In genomic region chr5:168829922-168830417, GRCh38 we compare ENCODE assay signal across 19 cellular contexts.
DNase-seq lines count a peak whose midpoint lies in the region; ATAC-seq, FAIRE-seq and TF ChIP-seq lines count a peak whose summit lies in the region.
"Had no signal": no experiment of that assay in that cellular context is flagged by ENCODE, and none has a peak within 500 bp of the region (broad histone marks: within the 10 kb centered on the region; RNA-seq: fewer than 3 reads in every experiment).

No MANE protein-coding gene starts in this region.

- no peak overlapping the region for H2AFZ ChIP-seq in HepG2 (ENCODE audit: low read length)
- H2AFZ ChIP-seq: GM23338 had no signal

- no peaks in the 10 kb centered on the region for H4K20me1 ChIP-seq in HepG2 (ENCODE audit: insufficient read depth, low read length)
- H4K20me1 ChIP-seq: BLaER1 treated with 17β-estradiol and CSF1 and Interleukin-3, amounts not matched to agents 10 nM and 100 nM had no signal

- BruUV-seq in HepG2 (replicated peaks; lab: Mats Ljungman, UMichigan) = no TSS peak

- POLR2A ChIA-PET in activated CD8-positive, alpha-beta T cell treated with anti-CD3 and anti-CD28 coated beads for 36 hours (lab: Charles Lee) = no interaction called here
- POLR2A ChIA-PET in activated CD8-positive, alpha-beta T cell treated with anti-CD3 and anti-CD28 coated beads, Interleukin-2, amount 10 ng/mL, durations not matched to agents 7 days and 5 days (lab: Charles Lee) = interaction anchor here (0.7 kb wide), 1 partner anchor 246 kb away, joined by 3 read pairs; no protein-coding TSS in a partner anchor
- POLR2A ChIA-PET in HepG2 (lab: Yijun Ruan, JAX) = no interaction called here

- no peak overlapping the region for H3K4me3 ChIP-seq in HepG2 (replicated peaks in 1 of 3; ENCODE audit: insufficient read depth in 1 of 3, low read depth in 2 of 3, low read length in 3 of 3)
- no peak overlapping the region for H3K4me3 ChIP-seq in right lobe of liver
- no peak overlapping the region for H3K4me3 ChIP-seq in bronchial epithelial cell (ENCODE audit: low read depth, low read length)
- H3K4me3 ChIP-seq in upper lobe of right lung = no peak overlapping the region
- H3K4me3 ChIP-seq: BLaER1 treated with 17β-estradiol and CSF1 and Interleukin-3, amounts not matched to agents 10 nM and 100 nM; GM23338 had no signal

- FAIRE-seq in HepG2 (lab: Jason Lieb, UNC) (no peak), bronchial epithelial cell (lab: Jason Lieb, UNC) (peak; percentile 7)
- FAIRE-seq: H54 had no signal

- peaks cover 1 to 8% of the 10 kb centered on the region in 2 experiments; a peak in 3 of 5 replicates for H3K27me3 ChIP-seq in HepG2 (ENCODE audit: control insufficient read depth in 1 of 2, insufficient read depth in 2 of 2, low read length in 2 of 2)
- H3K27me3 ChIP-seq in right lobe of liver = no peaks in the 10 kb centered on the region
- H3K27me3 ChIP-seq in bronchial epithelial cell (ENCODE audit: control insufficient read depth, insufficient read depth, low read length) = peaks cover 1% of the 10 kb centered on the region
- H3K27me3 ChIP-seq in upper lobe of right lung = peaks cover 28% of the 10 kb centered on the region
- H3K27me3 ChIP-seq: BLaER1 treated with 17β-estradiol and CSF1 and Interleukin-3, amounts not matched to agents 10 nM and 100 nM had no signal

- CTCF ChIA-PET in activated CD8-positive, alpha-beta T cell treated with anti-CD3 and anti-CD28 coated beads for 36 hours (lab: Charles Lee) = no interaction called here
- CTCF ChIA-PET in activated CD8-positive, alpha-beta T cell treated with anti-CD3 and anti-CD28 coated beads, Interleukin-2, amount 10 ng/mL, durations not matched to agents 7 days and 5 days (lab: Charles Lee) = interaction anchor here (0.8 kb wide), 1 partner anchor 17 kb away, joined by 3 read pairs; no protein-coding TSS in a partner anchor
- CTCF ChIA-PET in HepG2 (lab: Yijun Ruan, JAX; ENCODE audit: low intra/inter-chr PET ratio, low total read pairs) = no interaction called here

- no peaks in the 10 kb centered on the region for H3K36me3 ChIP-seq in HepG2 (replicated peaks in 1 of 2; ENCODE audit: control insufficient read depth in 1 of 2, insufficient read depth in 2 of 2, low read length in 2 of 2)
- no peaks in the 10 kb centered on the region for H3K36me3 ChIP-seq in right lobe of liver
- H3K36me3 ChIP-seq in bronchial epithelial cell (ENCODE audit: control insufficient read depth, insufficient read depth, low read length) = no peaks in the 10 kb centered on the region
- H3K36me3 ChIP-seq in upper lobe of right lung = no peaks in the 10 kb centered on the region
- H3K36me3 ChIP-seq: BLaER1 treated with 17β-estradiol and CSF1 and Interleukin-3, amounts not matched to agents 10 nM and 100 nM had no signal

- TF ChIP-seq POLR2A in HepG2 (IDR thresholded peaks at IDR 0.05; ENCODE audit: insufficient read depth in 1 of 2, low read depth in 2 of 2, low read length in 2 of 2) (no peak), right lobe of liver (IDR thresholded peaks at IDR 0.05) (no peak)

- H3K4me3 Mint-ChIP-seq in activated CD8-positive, alpha-beta T cell treated with anti-CD3 and anti-CD28 coated beads for 36 hours = no peak overlapping the region
- H3K4me3 Mint-ChIP-seq in activated CD8-positive, alpha-beta T cell treated with anti-CD3 and anti-CD28 coated beads, Interleukin-2, amount 10 ng/mL, durations not matched to agents 7 days and 5 days = no peak overlapping the region
- H3K4me3 Mint-ChIP-seq: B cell; CD8-positive, alpha-beta T cell; GM23338 had no signal

- no peaks in the 10 kb centered on the region for H3K27me3 Mint-ChIP-seq in activated CD8-positive, alpha-beta T cell treated with anti-CD3 and anti-CD28 coated beads for 36 hours
- H3K27me3 Mint-ChIP-seq in activated CD8-positive, alpha-beta T cell treated with anti-CD3 and anti-CD28 coated beads, Interleukin-2, amount 10 ng/mL, durations not matched to agents 7 days and 5 days (ENCODE audit: low read depth) = peaks cover 3% of the 10 kb centered on the region
- H3K27me3 Mint-ChIP-seq: B cell had no signal

- H3K4me1 ChIP-seq in HepG2 (ENCODE audit: insufficient read depth, low read length) = no peaks in the 10 kb centered on the region
- H3K4me1 ChIP-seq in right lobe of liver = no peaks in the 10 kb centered on the region
- H3K4me1 ChIP-seq in upper lobe of right lung = no peaks in the 10 kb centered on the region
- H3K4me1 ChIP-seq: BLaER1 treated with 17β-estradiol and CSF1 and Interleukin-3, amounts not matched to agents 10 nM and 100 nM had no signal

- peaks cover 2% of the 10 kb centered on the region for H3K4me1 Mint-ChIP-seq in activated CD8-positive, alpha-beta T cell treated with anti-CD3 and anti-CD28 coated beads for 36 hours (ENCODE audit: low read depth)
- peaks cover 6% of the 10 kb centered on the region for H3K4me1 Mint-ChIP-seq in activated CD8-positive, alpha-beta T cell treated with anti-CD3 and anti-CD28 coated beads, Interleukin-2, amount 10 ng/mL, durations not matched to agents 7 days and 5 days (ENCODE audit: low read depth)
- H3K4me1 Mint-ChIP-seq: B cell had no signal

- H3K9ac ChIP-seq in HepG2 (ENCODE audit: insufficient read depth, low read depth, low read length) = no peak overlapping the region
- H3K9ac ChIP-seq: BLaER1 treated with 17β-estradiol and CSF1 and Interleukin-3, amounts not matched to agents 10 nM and 100 nM had no signal

- in situ Hi-C loops in HepG2 (cut with HindIII; ENCODE audit: extremely low pct_ligation_motif_present, low pct_unique_long_range_greater_than_20kb) = no loop called here

- H3K36me3 Mint-ChIP-seq in activated CD8-positive, alpha-beta T cell treated with anti-CD3 and anti-CD28 coated beads for 36 hours (ENCODE audit: low read depth) = no peaks in the 10 kb centered on the region
- no peaks in the 10 kb centered on the region for H3K36me3 Mint-ChIP-seq in activated CD8-positive, alpha-beta T cell treated with anti-CD3 and anti-CD28 coated beads, Interleukin-2, amount 10 ng/mL, durations not matched to agents 7 days and 5 days (ENCODE audit: low read depth)
- H3K36me3 Mint-ChIP-seq: CD8-positive, alpha-beta T cell had no signal

- no peak overlapping the region for H3K27ac Mint-ChIP-seq in activated CD8-positive, alpha-beta T cell treated with anti-CD3 and anti-CD28 coated beads for 36 hours
- H3K27ac Mint-ChIP-seq in activated CD8-positive, alpha-beta T cell treated with anti-CD3 and anti-CD28 coated beads, Interleukin-2, amount 10 ng/mL, durations not matched to agents 7 days and 5 days = no peak overlapping the region
- H3K27ac Mint-ChIP-seq: B cell; CD8-positive, alpha-beta T cell; GM23338 had no signal

- DNase-seq in activated CD8-positive, alpha-beta T cell treated with anti-CD3 and anti-CD28 coated beads for 36 hours = no peak
- DNase-seq in activated CD8-positive, alpha-beta T cell treated with anti-CD3 and anti-CD28 coated beads, Interleukin-2, amount 10 ng/mL, durations not matched to agents 7 days and 5 days = no peak
- DNase-seq in HepG2 (ENCODE audit: low spot score) (no peak), right lobe of liver (no peak), bronchial epithelial cell (ENCODE audit: low read depth) (no peak), upper lobe of right lung (no peak), head of caudate nucleus (no peak)
- no peak for DNase-seq in stimulated activated CD4-positive, alpha-beta T cell treated with anti-CD3 and anti-CD28 coated beads, Interleukin-4, amount 100 ng/mL, for 4 hours
- DNase-seq: 8988T; Calu3; CD8-positive, alpha-beta T cell; DMS79 treated with DMSO at 0.1 percent for 48 hours; GF-D8; HCEC 1CT had no signal

- TF ChIP-seq EP300 in HepG2 (IDR thresholded peaks at IDR 0.05; ENCODE audit: low read depth in 2 of 2, low read length in 2 of 2) (no peak), HepG2 (CRISPR knock-in tag; IDR thresholded peaks at IDR 0.05; ENCODE audit: borderline replicate concordance) (no peak)

- no peaks in the 10 kb centered on the region for H3K79me2 ChIP-seq in HepG2 (ENCODE audit: insufficient read depth, low read length)

- H3K27ac ChIP-seq in HepG2 (ENCODE audit: extremely low read length, insufficient read depth, low read length) (no peak overlapping the region), right lobe of liver (no peak overlapping the region), upper lobe of right lung (no peak overlapping the region)
- H3K27ac ChIP-seq: BLaER1 treated with 17β-estradiol and CSF1 and Interleukin-3, amounts not matched to agents 10 nM and 100 nM; HL-60 had no signal

- peak; percentile 20 for ATAC-seq in activated CD8-positive, alpha-beta T cell treated with anti-CD3 and anti-CD28 coated beads for 36 hours
- ATAC-seq in activated CD8-positive, alpha-beta T cell treated with anti-CD3 and anti-CD28 coated beads, Interleukin-2, amount 10 ng/mL, durations not matched to agents 7 days and 5 days = no peak
- ATAC-seq in HepG2 (no peak), right lobe of liver (no peak), upper lobe of right lung (peak; percentile 27)
- ATAC-seq: CD8-positive, alpha-beta T cell; GM23338 had no signal

- intact Hi-C loops in activated CD8-positive, alpha-beta T cell treated with anti-CD3 and anti-CD28 coated beads for 36 hours (cut with micrococcal nuclease) = no loop called here
- intact Hi-C loops in HepG2 (cut with micrococcal nuclease; ENCODE audit: unreplicated experiment) = no loop called here
- intact Hi-C loops in right lobe of liver (cut with DNase I) = no loop called here
- intact Hi-C loops in upper lobe of right lung (cut with DNase I) = no loop called here
- intact Hi-C loops in head of caudate nucleus (cut with DNase I) = no loop called here

- H3K4me2 ChIP-seq in HepG2 (ENCODE audit: low read depth, low read length) = no peak overlapping the region
- H3K4me2 ChIP-seq: BLaER1 treated with 17β-estradiol and CSF1 and Interleukin-3, amounts not matched to agents 10 nM and 100 nM; GM23338 had no signal

- TF ChIP-seq RAD21 in HepG2 (CRISPR knock-in tag; IDR thresholded peaks at IDR 0.05) = no peak

- H3K9me3 Mint-ChIP-seq in activated CD8-positive, alpha-beta T cell treated with anti-CD3 and anti-CD28 coated beads for 36 hours = no peaks in the 10 kb centered on the region
- peaks cover 4% of the 10 kb centered on the region for H3K9me3 Mint-ChIP-seq in activated CD8-positive, alpha-beta T cell treated with anti-CD3 and anti-CD28 coated beads, Interleukin-2, amount 10 ng/mL, durations not matched to agents 7 days and 5 days (ENCODE audit: insufficient read depth)
- H3K9me3 Mint-ChIP-seq: CD8-positive, alpha-beta T cell; GM23338 had no signal

- 10% methylated on average over 2 of the region's 4 CpGs for WGBS in HepG2 (ENCODE audit: low lambda C conversion rate)
- WGBS in right lobe of liver (ENCODE audit: insufficient coverage, low coverage, low lambda C conversion rate, missing lambda C conversion rate) = 95% methylated on average over 3 of the region's 4 CpGs

- TF ChIP-seq CTCF in activated CD8-positive, alpha-beta T cell treated with anti-CD3 and anti-CD28 coated beads for 36 hours (IDR thresholded peaks at IDR 0.05) = no peak
- no peak for TF ChIP-seq CTCF in HepG2 (CRISPR knock-in tag; IDR thresholded peaks at IDR 0.05)
- no peak for TF ChIP-seq CTCF in right lobe of liver (IDR thresholded peaks at IDR 0.05)
- no peak for TF ChIP-seq CTCF in bronchial epithelial cell (IDR thresholded peaks at IDR 0.05; ENCODE audit: insufficient read depth, low read length, severe bottlenecking)
- TF ChIP-seq CTCF in upper lobe of right lung (IDR thresholded peaks at IDR 0.05) = no peak

- H3K9me3 ChIP-seq in HepG2 (ENCODE audit: low read length) = no peaks in the 10 kb centered on the region
- no peaks in the 10 kb centered on the region for H3K9me3 ChIP-seq in right lobe of liver
- no peaks in the 10 kb centered on the region for H3K9me3 ChIP-seq in upper lobe of right lung
- H3K9me3 ChIP-seq: BLaER1 treated with 17β-estradiol and CSF1 and Interleukin-3, amounts not matched to agents 10 nM and 100 nM had no signal

Comparison
In these comparisons a context has a peak if more than half of its experiments do, and no peak if none do; other contexts are left out.
1. ATAC-seq: peak in activated CD8-positive, alpha-beta T cell treated with anti-CD3 and anti-CD28 coated beads for 36 hours (single experiment) and upper lobe of right lung (single experiment); none in activated CD8-positive, alpha-beta T cell treated with anti-CD3 and anti-CD28 coated beads, Interleukin-2, amount 10 ng/mL, durations not matched to agents 7 days and 5 days (single experiment), HepG2 (single experiment) and right lobe of liver (0 of 4).